ENCODE assay signal across 10 cellular contexts in genomic region chr10:64959883-64960282, GRCh38.
"Had no signal": no experiment of that assay in that cellular context is flagged by ENCODE, and none has a peak within 500 bp of the region (broad histone marks: within the 10 kb centered on the region; RNA-seq: fewer than 3 reads in every experiment).

No MANE protein-coding gene starts in this region.

- DNase-seq: GM23248, GOT3, H9, HCEC 1CT, HFFc6 had no signal

- H3K4me1 ChIP-seq: HAP-1 had no signal

- H3K27ac ChIP-seq: GM23248 had no signal

- ATAC-seq: GM23338, HCT116 had no signal

- H2AFZ ChIP-seq: GM23248, GM23338 had no signal

- H3K4me3 ChIP-seq: GM23248, GM23338, HAP-1 had no signal

- H3K9me3 ChIP-seq: HAP-1 had no signal

- H3K4me2 ChIP-seq: GM23338 had no signal

- FAIRE-seq: H1, H54 had no signal

- H3K9ac ChIP-seq: GM23248 had no signal

- H3K36me3 ChIP-seq: HAP-1 had no signal
